ENCODE assay signal across 26 cellular contexts in the genomic region with DNA sequence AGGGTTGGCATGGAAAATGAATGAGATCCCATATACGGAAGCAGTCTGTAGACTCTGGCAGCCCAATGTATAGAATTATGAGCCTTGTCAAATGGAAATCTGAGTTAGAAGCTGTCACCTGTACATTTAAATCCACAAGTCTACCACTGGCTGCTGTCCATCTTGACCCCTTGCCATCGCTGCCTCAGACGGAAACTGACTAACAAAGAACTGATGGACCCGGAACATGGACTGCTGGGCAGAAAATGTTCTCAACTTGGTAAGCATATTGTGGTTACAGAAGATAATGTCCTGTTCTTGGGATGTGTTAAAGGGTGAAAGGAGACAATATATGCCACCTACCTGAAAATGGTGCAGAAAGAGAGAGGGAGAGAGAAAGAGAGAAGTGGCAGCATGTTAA. TPM values are rescaled to one million over a fixed set of nuclear protein-coding genes. Genes with fewer than 3 reads are reported as not detected.
DNase-seq lines count a peak whose midpoint lies in the region; ATAC-seq, FAIRE-seq and TF ChIP-seq lines count a peak whose summit lies in the region.
"Had no signal": no experiment of that assay in that cellular context is flagged by ENCODE, and none has a peak within 500 bp of the region (broad histone marks: within the 10 kb centered on the region; RNA-seq: fewer than 3 reads in every experiment).

No MANE protein-coding gene starts in this region.

- no peak overlapping the region for H3K4me3 ChIP-seq in CD4-positive, CD25-positive, alpha-beta regulatory T cell (ENCODE audit: low read depth, low read length)
- H3K4me3 ChIP-seq in K562: no peak overlapping the region
- H3K4me3 ChIP-seq: BLaER1, GM12878 had no signal

- no peaks in the 10 kb centered on the region for H3K79me2 ChIP-seq in K562 (ENCODE audit: control insufficient read depth, insufficient read depth, low read length)

- in situ Hi-C loops in K562 (cut with MboI): no loop called here

- peaks cover 73% of the 10 kb centered on the region for H3K36me3 ChIP-seq in CD4-positive, CD25-positive, alpha-beta regulatory T cell (ENCODE audit: control insufficient read depth, insufficient read depth, low read length)
- peaks cover 10% of the 10 kb centered on the region; the same call in 1 of the 3 replicates for H3K36me3 ChIP-seq in K562 (ENCODE audit: control insufficient read depth, insufficient read depth, low read length)
- H3K36me3 ChIP-seq: BE2C had no signal

- intact Hi-C loops in K562 (cut with micrococcal nuclease): no loop called here
- intact Hi-C loops in CD14-positive monocyte (cut with micrococcal nuclease): no loop called here

- CTCF ChIA-PET in activated naive CD4-positive, alpha-beta T cell treated with anti-CD3 and anti-CD28 coated beads, Interleukin-2, amount 10 ng/mL, durations not matched to agents 7 days and 5 days (lab: Charles Lee): no interaction called here
- CTCF ChIA-PET in K562 (lab: Yijun Ruan, JAX; ENCODE audit: low intra/inter-chr PET ratio): no interaction called here

- no peaks in the 10 kb centered on the region for H3K4me1 Mint-ChIP-seq in activated naive CD4-positive, alpha-beta T cell treated with anti-CD3 and anti-CD28 coated beads, Interleukin-2, amount 50 U/mL, for 24 hours
- H3K4me1 Mint-ChIP-seq in activated naive CD4-positive, alpha-beta T cell treated with anti-CD3 and anti-CD28 coated beads, Interleukin-2, amount 10 ng/mL, durations not matched to agents 7 days and 5 days: peaks cover 6% of the 10 kb centered on the region
- H3K4me1 Mint-ChIP-seq in CD4-positive, CD25-positive, alpha-beta regulatory T cell: peaks cover 0 to 8% (median under 1%) of the 10 kb centered on the region in 4 donors
- peaks cover 21% of the 10 kb centered on the region for H3K4me1 Mint-ChIP-seq in nephron progenitor cell
- H3K4me1 Mint-ChIP-seq in CD14-positive monocyte: no peaks in the 10 kb centered on the region

- H4K20me1 ChIP-seq in K562 (replicated peaks; ENCODE audit: control insufficient read depth, insufficient read depth, low read length): no peaks in the 10 kb centered on the region
- H4K20me1 ChIP-seq: BLaER1 had no signal

- no peaks in the 10 kb centered on the region for H3K9me3 ChIP-seq in CD4-positive, CD25-positive, alpha-beta regulatory T cell (ENCODE audit: control insufficient read depth in 2 of 2, low read length in 2 of 2)
- H3K9me3 ChIP-seq in K562 (replicated peaks; ENCODE audit: control insufficient read depth, insufficient read depth, low read depth, low read length): no peaks in the 10 kb centered on the region
- H3K9me3 ChIP-seq: BE2C, BLaER1 had no signal

- no TSS peak for BruUV-seq in K562 (replicated peaks; lab: Mats Ljungman, UMichigan)

- no peak for TF ChIP-seq EP300 in K562 (IDR thresholded peaks at IDR 0.05; ENCODE audit: low read length)

- H3K9me3 Mint-ChIP-seq in activated naive CD4-positive, alpha-beta T cell treated with anti-CD3 and anti-CD28 coated beads, Interleukin-2, amount 50 U/mL, for 24 hours: no peaks in the 10 kb centered on the region
- H3K9me3 Mint-ChIP-seq in activated naive CD4-positive, alpha-beta T cell treated with anti-CD3 and anti-CD28 coated beads, Interleukin-2, amount 10 ng/mL, durations not matched to agents 7 days and 5 days: no peaks in the 10 kb centered on the region
- no peaks in the 10 kb centered on the region for H3K9me3 Mint-ChIP-seq in CD4-positive, CD25-positive, alpha-beta regulatory T cell
- H3K9me3 Mint-ChIP-seq in nephron progenitor cell: no peaks in the 10 kb centered on the region
- H3K9me3 Mint-ChIP-seq in CD14-positive monocyte: no peaks in the 10 kb centered on the region
- H3K9me3 Mint-ChIP-seq: CD4-positive, alpha-beta memory T cell; CD8-positive, alpha-beta memory T cell had no signal

- 91% methylated on average over 4 of the region's 4 CpGs for WGBS in K562 (ENCODE audit: insufficient coverage, low coverage, missing lambda C conversion rate)

- no peak overlapping the region for H3K9ac ChIP-seq in K562 (ENCODE audit: insufficient read depth in 1 of 2, low read depth in 2 of 2, low read length in 2 of 2)
- H3K9ac ChIP-seq: BLaER1 had no signal

- H3K4me3 Mint-ChIP-seq in activated naive CD4-positive, alpha-beta T cell treated with anti-CD3 and anti-CD28 coated beads, Interleukin-2, amount 50 U/mL, for 24 hours: no peak overlapping the region
- H3K4me3 Mint-ChIP-seq in activated naive CD4-positive, alpha-beta T cell treated with anti-CD3 and anti-CD28 coated beads, Interleukin-2, amount 10 ng/mL, durations not matched to agents 7 days and 5 days: no peak overlapping the region
- no peak overlapping the region for H3K4me3 Mint-ChIP-seq in CD4-positive, CD25-positive, alpha-beta regulatory T cell
- no peak overlapping the region for H3K4me3 Mint-ChIP-seq in nephron progenitor cell
- no peak overlapping the region for H3K4me3 Mint-ChIP-seq in CD14-positive monocyte
- H3K4me3 Mint-ChIP-seq: CD8-positive, alpha-beta memory T cell had no signal

- POLR2A ChIA-PET in K562 (lab: Yijun Ruan, JAX): no interaction called here

- no peaks in the 10 kb centered on the region for H3K27me3 ChIP-seq in CD4-positive, CD25-positive, alpha-beta regulatory T cell (ENCODE audit: control insufficient read depth, insufficient read depth, low read length)
- no peaks in the 10 kb centered on the region for H3K27me3 ChIP-seq in K562 (ENCODE audit: control insufficient read depth in 2 of 2, insufficient read depth in 2 of 2, low read length in 2 of 2)
- H3K27me3 ChIP-seq: BE2C, BLaER1 had no signal

- no peak overlapping the region for H3K27ac ChIP-seq in CD4-positive, CD25-positive, alpha-beta regulatory T cell (ENCODE audit: insufficient read depth, low read length, poor library complexity, severe bottlenecking)
- no peak overlapping the region for H3K27ac ChIP-seq in K562 (ENCODE audit: extremely low read depth, low read depth, low read length)
- H3K27ac ChIP-seq: BLaER1 had no signal

- TF ChIP-seq CTCF in K562 (IDR thresholded peaks at IDR 0.05 in 2 of 3, conservative IDR thresholded peaks at IDR 0.05 in 1 of 3; ENCODE audit: insufficient read depth in 2 of 3, low read depth in 1 of 3, low read length in 3 of 3) (no peak), nephron progenitor cell (IDR thresholded peaks at IDR 0.05) (no peak), CD14-positive monocyte (IDR thresholded peaks at IDR 0.05) (no peak)

- TF ChIP-seq RAD21 in K562 (CRISPR knock-in tag; conservative IDR thresholded peaks at IDR 0.05 in 1 of 2, IDR thresholded peaks at IDR 0.05 in 1 of 2): no peak

- no peak for ATAC-seq in CD4-positive, CD25-positive, alpha-beta regulatory T cell (ENCODE audit: low read depth in 2 of 2)
- ATAC-seq in K562: no peak
- ATAC-seq: GM12878 had no signal

- no peaks in the 10 kb centered on the region for H3K9me1 ChIP-seq in K562 (ENCODE audit: control insufficient read depth, insufficient read depth, low read length)

- no peak for DNase-seq in activated naive CD4-positive, alpha-beta T cell treated with anti-CD3 and anti-CD28 coated beads, Interleukin-2, amount 10 ng/mL, durations not matched to agents 7 days and 5 days
- DNase-seq in CD4-positive, CD25-positive, alpha-beta regulatory T cell: no peak
- DNase-seq in K562 (ENCODE audit: extremely low read depth in 1 of 4, low spot score in 3 of 4): no peak
- no peak for DNase-seq in nephron progenitor cell
- no peak for DNase-seq in NCI-H226
- DNase-seq in CD14-positive monocyte (ENCODE audit: low spot score): no peak
- DNase-seq: 8988T; ACHN; BE2C; C1 segment of cervical spinal cord; CD4-positive, alpha-beta memory T cell; CD8-positive, alpha-beta memory T cell; COR-L47; DMS 273 treated with DMSO at 0.1 percent for 48 hours; DMS153; DMS53; DMS79; DND-41; EL; GDM1 had no signal

- no peaks in the 10 kb centered on the region for H3K27me3 Mint-ChIP-seq in activated naive CD4-positive, alpha-beta T cell treated with anti-CD3 and anti-CD28 coated beads, Interleukin-2, amount 50 U/mL, for 24 hours
- H3K27me3 Mint-ChIP-seq in activated naive CD4-positive, alpha-beta T cell treated with anti-CD3 and anti-CD28 coated beads, Interleukin-2, amount 10 ng/mL, durations not matched to agents 7 days and 5 days: no peaks in the 10 kb centered on the region
- H3K27me3 Mint-ChIP-seq in CD4-positive, CD25-positive, alpha-beta regulatory T cell: no peaks in the 10 kb centered on the region
- H3K27me3 Mint-ChIP-seq in nephron progenitor cell (ENCODE audit: low read depth, poor library complexity) (peaks cover 17% of the 10 kb centered on the region), CD14-positive monocyte (ENCODE audit: low read depth in 3 of 3) (peaks cover 0 to 2% (median 0%) of the 10 kb centered on the region in 3 donors)
- H3K27me3 Mint-ChIP-seq: CD4-positive, alpha-beta memory T cell; CD8-positive, alpha-beta memory T cell had no signal

- no peak overlapping the region for H2AFZ ChIP-seq in K562 (ENCODE audit: low read depth, low read length)

- peaks cover 19% of the 10 kb centered on the region for H3K36me3 Mint-ChIP-seq in activated naive CD4-positive, alpha-beta T cell treated with anti-CD3 and anti-CD28 coated beads, Interleukin-2, amount 50 U/mL, for 24 hours
- peaks cover 44% of the 10 kb centered on the region for H3K36me3 Mint-ChIP-seq in activated naive CD4-positive, alpha-beta T cell treated with anti-CD3 and anti-CD28 coated beads, Interleukin-2, amount 10 ng/mL, durations not matched to agents 7 days and 5 days
- peaks cover 52% of the 10 kb centered on the region for H3K36me3 Mint-ChIP-seq in CD4-positive, CD25-positive, alpha-beta regulatory T cell
- H3K36me3 Mint-ChIP-seq in nephron progenitor cell (ENCODE audit: low read depth) (no peaks in the 10 kb centered on the region), CD14-positive monocyte (peaks cover 74 to 77% of the 10 kb centered on the region in 2 donors)

- no peak overlapping the region for H3K4me2 ChIP-seq in K562 (ENCODE audit: insufficient read depth, low read length)
- H3K4me2 ChIP-seq: BLaER1 had no signal

- H3K27ac Mint-ChIP-seq in activated naive CD4-positive, alpha-beta T cell treated with anti-CD3 and anti-CD28 coated beads, Interleukin-2, amount 50 U/mL, for 24 hours: peak overlapping the region; percentile 81
- no peak overlapping the region for H3K27ac Mint-ChIP-seq in activated naive CD4-positive, alpha-beta T cell treated with anti-CD3 and anti-CD28 coated beads, Interleukin-2, amount 10 ng/mL, durations not matched to agents 7 days and 5 days
- peak overlapping the region in 2 of 3 donors; percentile 59 to 82 for H3K27ac Mint-ChIP-seq in CD4-positive, CD25-positive, alpha-beta regulatory T cell
- H3K27ac Mint-ChIP-seq in nephron progenitor cell (peak overlapping the region; percentile 51), CD14-positive monocyte (no peak overlapping the region)

- no peak for TF ChIP-seq POLR2A in K562 (conservative IDR thresholded peaks at IDR 0.05)

- no peak for FAIRE-seq in K562 (lab: Jason Lieb, UNC)
- FAIRE-seq: A204.1, GM12878, GM12892, GM18507 had no signal

- no peaks in the 10 kb centered on the region for H3K4me1 ChIP-seq in CD4-positive, CD25-positive, alpha-beta regulatory T cell (ENCODE audit: control insufficient read depth, insufficient read depth, low read length, poor library complexity, severe bottlenecking)
- peaks cover 0 to 4% of the 10 kb centered on the region in 2 experiments; a peak in 1 of 5 replicates for H3K4me1 ChIP-seq in K562 (replicated peaks in 1 of 2; ENCODE audit: control insufficient read depth in 2 of 2, insufficient read depth in 2 of 2, low read length in 2 of 2)
- H3K4me1 ChIP-seq: BE2C, BLaER1 had no signal

RNA-seq across cellular contexts. Expression of a gene that starts 37.5 kb away (rescaled TPM):
- total RNA-seq in CD4-positive, CD25-positive, alpha-beta regulatory T cell: 258 TPM
- 10 to 100 TPM; 30.1 to 69.1 (median 48.9) TPM for polyA plus RNA-seq in CD4-positive, CD25-positive, alpha-beta regulatory T cell
- total RNA-seq in K562 (2011; cell fraction: chromatin; rRNA removed; ENCODE audit: low replicate concordance): 109 and 119 TPM in 2 replicates
- total RNA-seq in K562 (2011; cell fraction: nucleolus; rRNA removed): 57.4 and 59.0 TPM in 2 replicates
- 88.5 and 107 TPM in 2 replicates for total RNA-seq in K562 (2011; cell fraction: nucleoplasm; rRNA removed)
- 20.4 and 25.7 TPM in 2 replicates for total RNA-seq in K562 (2014; rRNA removed)
- total RNA-seq in K562 (2014; rRNA removed; fragmentation: Illumina TruSeq; extraction: Trizol): 20.6 and 23.5 TPM in 2 replicates
- total RNA-seq in K562 (2015; rRNA removed; fragmentation: Illumina TruSeq; extraction: Trizol): 22.1 and 23.4 TPM in 2 replicates
- total RNA-seq in K562 (2021): 23.3 and 25.5 TPM in 2 replicates
- 35.6 and 40.4 TPM in 2 replicates for polyA plus RNA-seq in K562 (2011; rRNA removed)
- polyA plus RNA-seq in K562 (2011; cell fraction: cytosol; rRNA removed): 26.6 and 44.3 TPM in 2 replicates
- polyA plus RNA-seq in K562 (2011; cell fraction: nucleus; rRNA removed): 108 and 147 TPM in 2 replicates
- 18.4 and 26.4 TPM in 2 replicates for polyA plus RNA-seq in K562 (2012)
- polyA plus RNA-seq in K562 (2014; fragmentation: Illumina TruSeq; extraction: Trizol): 24.7 and 27.7 TPM in 2 replicates
- polyA plus RNA-seq in K562 (2014; fragmentation: Nextera tagmentation; extraction: Ambion mirVana): 1 to 10 TPM; 4.6 to 7.1 TPM
- polyA plus RNA-seq in K562 (2014; rRNA removed): 21.4 and 23.9 TPM in 2 replicates
- polyA minus RNA-seq in K562 (2011; rRNA and poly(A)+ RNA removed): 33.4 and 43.2 TPM in 2 replicates
- 21.9 and 24.1 TPM in 2 replicates for polyA minus RNA-seq in K562 (2011; cell fraction: cytosol; rRNA and poly(A)+ RNA removed)
- 31.2 and 37.2 TPM in 2 replicates for polyA minus RNA-seq in K562 (2011; cell fraction: nucleus; rRNA and poly(A)+ RNA removed)
- polyA plus RNA-seq in CD14-positive monocyte: 10 to 100 TPM; 16.7 to 37.8 TPM

Comparison
In these comparisons a context has a peak if more than half of its experiments do, and no peak if none do; other contexts are left out.
1. H3K27ac Mint-ChIP-seq: peak in activated naive CD4-positive, alpha-beta T cell treated with anti-CD3 and anti-CD28 coated beads, Interleukin-2, amount 50 U/mL, for 24 hours (single experiment), CD4-positive, CD25-positive, alpha-beta regulatory T cell (2 of 3) and nephron progenitor cell (single experiment); none in activated naive CD4-positive, alpha-beta T cell treated with anti-CD3 and anti-CD28 coated beads, Interleukin-2, amount 10 ng/mL, durations not matched to agents 7 days and 5 days (single experiment) and CD14-positive monocyte (0 of 7).